Comparison of ENCODE assay signal across 24 cellular contexts in the genomic region with DNA sequence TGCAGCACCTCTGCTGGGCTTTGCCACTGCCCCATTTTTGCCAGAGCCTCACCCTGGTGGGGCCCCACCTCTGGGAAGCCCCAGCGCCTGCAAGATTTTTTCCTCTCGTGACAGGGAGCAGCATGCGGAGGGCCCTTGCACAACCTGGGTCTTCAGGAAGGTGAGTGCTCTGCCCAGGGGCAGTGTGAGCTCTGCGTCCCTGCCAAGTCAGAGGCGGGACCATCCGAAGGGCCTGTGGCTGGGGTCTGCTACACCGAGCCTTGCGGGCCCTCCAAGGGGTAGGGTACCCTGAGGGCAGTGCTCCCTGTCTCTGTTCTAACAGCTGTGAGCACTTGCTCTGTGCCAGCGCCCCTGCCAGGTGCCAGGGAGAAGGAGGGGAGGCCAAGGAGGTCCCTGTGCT. TPM values are rescaled to one million over a fixed set of nuclear protein-coding genes. Genes with fewer than 3 reads are reported as not detected.
DNase-seq lines count a peak whose midpoint lies in the region; ATAC-seq and TF ChIP-seq lines count a peak whose summit lies in the region.
"Had no signal": no experiment of that assay in that cellular context is flagged by ENCODE, and none has a peak within 500 bp of the region (broad histone marks: within the 10 kb centered on the region; RNA-seq: fewer than 3 reads in every experiment).

No MANE protein-coding gene starts in this region.

- H3K4me2 ChIP-seq in neural progenitor cell = peak overlapping the region; percentile 38

- H2AFZ ChIP-seq in neural progenitor cell (replicated peaks) = no peak overlapping the region

- H3K79me2 ChIP-seq in neural progenitor cell (ENCODE audit: low read depth) = no peaks in the 10 kb centered on the region

- POLR2A ChIA-PET in MCF 10A (lab: Yijun Ruan, JAX) = interaction anchor here (0.6 to 1.3 kb wide), 7 partner anchors 36 to 320 kb away, joined by 3 to 9 read pairs (median 3); no protein-coding TSS in a partner anchor

- no peak for TF ChIP-seq POLR2A in breast epithelium (IDR thresholded peaks at IDR 0.05)

- H3K27ac Mint-ChIP-seq in MCF 10A (ENCODE audit: low read depth, unreplicated experiment) (peak overlapping the region; percentile 72), neural progenitor cell (peak overlapping the region; percentile 86), mesothelial cell of epicardium (no peak overlapping the region)

- H3K27me3 ChIP-seq in breast epithelium (no peaks in the 10 kb centered on the region), neural progenitor cell (peaks cover 15% of the 10 kb centered on the region), thoracic aorta (replicated peaks; ENCODE audit: insufficient read depth) (no peaks in the 10 kb centered on the region)
- H3K27me3 ChIP-seq: SJCRH30, tibial nerve had no signal

- H3K36me3 ChIP-seq in breast epithelium (no peaks in the 10 kb centered on the region), neural progenitor cell (no peaks in the 10 kb centered on the region), thoracic aorta (no peaks in the 10 kb centered on the region)
- H3K36me3 ChIP-seq: esophagus squamous epithelium, SJCRH30 had no signal

- H3K36me3 Mint-ChIP-seq in MCF 10A (ENCODE audit: insufficient read depth, unreplicated experiment) = no peaks in the 10 kb centered on the region
- peaks cover 4% of the 10 kb centered on the region for H3K36me3 Mint-ChIP-seq in neural progenitor cell
- H3K36me3 Mint-ChIP-seq in mesothelial cell of epicardium = no peaks in the 10 kb centered on the region

- H3K4me3 ChIP-seq in breast epithelium (no peak overlapping the region), coronary artery (no peak overlapping the region), neural progenitor cell (no peak overlapping the region), thoracic aorta (no peak overlapping the region)
- H3K4me3 ChIP-seq: esophagus squamous epithelium, SJCRH30, tibial nerve had no signal

- H3K9ac ChIP-seq in neural progenitor cell = no peak overlapping the region

- H3K27ac ChIP-seq in breast epithelium = no peak overlapping the region
- H3K27ac ChIP-seq in coronary artery = peak overlapping the region; percentile 12 to 77
- no peak overlapping the region for H3K27ac ChIP-seq in neural progenitor cell
- peak overlapping the region; percentile 73 to 83 for H3K27ac ChIP-seq in thoracic aorta
- H3K27ac ChIP-seq: SJCRH30, tibial nerve had no signal

- H3K9me3 ChIP-seq in breast epithelium (no peaks in the 10 kb centered on the region), neural progenitor cell (ENCODE audit: low read depth) (no peaks in the 10 kb centered on the region), thoracic aorta (no peaks in the 10 kb centered on the region)
- H3K9me3 ChIP-seq: esophagus squamous epithelium, SJCRH30, tibial nerve had no signal

- H3K27me3 Mint-ChIP-seq in MCF 10A (ENCODE audit: insufficient read depth, unreplicated experiment) (no peaks in the 10 kb centered on the region), neural progenitor cell (ENCODE audit: insufficient read depth, low read depth) (peaks cover 3% of the 10 kb centered on the region), mesothelial cell of epicardium (ENCODE audit: low read depth) (peaks cover 1% of the 10 kb centered on the region)

- H3K4me3 Mint-ChIP-seq in MCF 10A (ENCODE audit: unreplicated experiment) (peak overlapping the region; percentile 23), neural progenitor cell (no peak overlapping the region), mesothelial cell of epicardium (no peak overlapping the region)

- peak; percentile 86 for DNase-seq in MCF 10A (ENCODE audit: unreplicated experiment)
- no peak for DNase-seq in breast epithelium (ENCODE audit: low spot score in 2 of 2)
- DNase-seq in coronary artery (ENCODE audit: low spot score) = no peak
- DNase-seq in neural progenitor cell (ENCODE audit: low spot score) = no peak
- no peak for DNase-seq in thoracic aorta (ENCODE audit: low spot score)
- no peak for DNase-seq in mesothelial cell of epicardium (ENCODE audit: low spot score in 2 of 2, unreplicated experiment in 2 of 2)
- no peak for DNase-seq in GM03348 (ENCODE audit: low spot score)
- no peak for DNase-seq in kidney tubule cell (ENCODE audit: low spot score)
- DNase-seq: 8988T; activated CD8-positive, alpha-beta memory T cell treated with anti-CD3 and anti-CD28 coated beads for 24 hours; activated gamma-delta T cell; activated T-cell treated with anti-CD3 and anti-CD28 coated beads, Interleukin-2, amount 50 U/mL, for 1 hour; AML-193; DMS79 treated with DMSO at 0.1 percent for 48 hours; effector CD8-positive, alpha-beta T cell; esophagus squamous epithelium; Kasumi-1; NCI-H187; NCI-H526; nucleus accumbens; SJCRH30; stimulated activated CD4-positive, alpha-beta T cell treated with anti-CD3 and anti-CD28 coated beads, Interleukin-4, amount 100 ng/mL, for 1 hour; stimulated activated naive CD4-positive, alpha-beta T cell treated with Interleukin-2 at 50 U/mL for 16 hours had no signal

- peaks cover 44% of the 10 kb centered on the region for H3K4me1 Mint-ChIP-seq in MCF 10A (ENCODE audit: insufficient read depth, unreplicated experiment)
- H3K4me1 Mint-ChIP-seq in neural progenitor cell = peaks cover 36% of the 10 kb centered on the region
- peaks cover 16% of the 10 kb centered on the region for H3K4me1 Mint-ChIP-seq in mesothelial cell of epicardium

- no TSS peak for BruUV-seq in MCF 10A (replicated peaks; lab: Mats Ljungman, UMichigan)

- ATAC-seq in thoracic aorta (ENCODE audit: insufficient number of reproducible peaks, low FRiP score, low read depth) = no peak

- intact Hi-C loops in MCF 10A (cut with micrococcal nuclease) (loop anchor here (2.0 kb wide), 2 partner anchors 39 to 81 kb away; no protein-coding TSS in a partner anchor), breast epithelium (cut with DNase I; ENCODE audit: low total_unique reads) (no loop called here)

- CTCF ChIA-PET in MCF 10A (lab: Yijun Ruan, JAX) = interaction anchor here (0.6 to 0.7 kb wide), 3 partner anchors 18 to 432 kb away, joined by 3 to 6 read pairs (median 3); no protein-coding TSS in a partner anchor

- H3F3A ChIP-seq in neural progenitor cell (ENCODE audit: low read depth) = peaks cover 12% of the 10 kb centered on the region

- no peaks in the 10 kb centered on the region for H3K9me3 Mint-ChIP-seq in MCF 10A (ENCODE audit: unreplicated experiment)
- no peaks in the 10 kb centered on the region for H3K9me3 Mint-ChIP-seq in neural progenitor cell
- no peaks in the 10 kb centered on the region for H3K9me3 Mint-ChIP-seq in mesothelial cell of epicardium

- peaks cover 0 to 4% of the 10 kb centered on the region in 2 donors for H3K4me1 ChIP-seq in breast epithelium
- peaks cover 19% of the 10 kb centered on the region for H3K4me1 ChIP-seq in neural progenitor cell
- H3K4me1 ChIP-seq in thoracic aorta (ENCODE audit: control insufficient read depth in 1 of 2, low read depth in 2 of 2) = peaks cover 14 to 55% of the 10 kb centered on the region in 2 donors

- TF ChIP-seq CTCF in MCF 10A (IDR thresholded peaks at IDR 0.05; ENCODE audit: unreplicated experiment) (no peak), breast epithelium (IDR thresholded peaks at IDR 0.05) (no peak), coronary artery (IDR thresholded peaks at IDR 0.05) (no peak), neural progenitor cell (IDR thresholded peaks at IDR 0.05) (no peak), thoracic aorta (IDR thresholded peaks at IDR 0.05) (no peak), mesothelial cell of epicardium (IDR thresholded peaks at IDR 0.05; ENCODE audit: unreplicated experiment) (no peak)

- no peaks in the 10 kb centered on the region for H4K20me1 ChIP-seq in neural progenitor cell (ENCODE audit: low read depth)

RNA-seq across cellular contexts. Expression of a gene that starts 5.8 kb away (rescaled TPM):
- total RNA-seq in MCF 10A (2022) (321 and 341 TPM in 2 replicates), breast epithelium (10 to 100 TPM; 39.8 to 68.8 (median 60.3) TPM), neural progenitor cell (ENCODE audit: low replicate concordance) (348 and 437 TPM in 2 replicates), thoracic aorta (100 to 1,000 TPM; 104 to 123 TPM), mesothelial cell of epicardium (138 to 148 TPM (median 148 TPM) in 3 replicates)

Comparison
In these comparisons a context has a peak if more than half of its experiments do, and no peak if none do; other contexts are left out.
1. H3K27ac ChIP-seq: peak in coronary artery (2 of 2) and thoracic aorta (2 of 2); none in breast epithelium (0 of 2) and neural progenitor cell (single experiment).